Comparison of ENCODE assay signal across 20 cellular contexts in genomic region chr7:22879285-22879684, GRCh38.
"Had no signal": no experiment of that assay in that cellular context is flagged by ENCODE, and none has a peak within 500 bp of the region (broad histone marks: within the 10 kb centered on the region; RNA-seq: fewer than 3 reads in every experiment).

No MANE protein-coding gene starts in this region.

- H3K27ac ChIP-seq: brain microvascular endothelial cell, foreskin keratinocyte, lower lobe of right lung, sigmoid colon, thoracic aorta had no signal

- H3K4me3 ChIP-seq: lower lobe of right lung, sigmoid colon, thoracic aorta had no signal

- H3K27me3 Mint-ChIP-seq: activated CD4-positive, alpha-beta T cell treated with anti-CD3 and anti-CD28 coated beads, Interleukin-2, amount 10 ng/mL, durations not matched to agents 24 days and 14 days; activated CD8-positive, alpha-beta T cell treated with anti-CD3 and anti-CD28 coated beads for 36 hours; activated T-cell treated with anti-CD3 and anti-CD28 coated beads, Interleukin-2, amount 50 U/mL, for 24 hours had no signal

- H3K4me3 Mint-ChIP-seq: activated CD4-positive, alpha-beta T cell treated with anti-CD3 and anti-CD28 coated beads, Interleukin-2, amount 10 ng/mL, durations not matched to agents 24 days and 14 days; activated CD8-positive, alpha-beta T cell treated with anti-CD3 and anti-CD28 coated beads for 36 hours; activated T-cell treated with anti-CD3 and anti-CD28 coated beads, Interleukin-2, amount 50 U/mL, for 24 hours; endodermal cell; natural killer cell; stimulated activated effector memory CD8-positive, alpha-beta T cell treated with anti-CD3 and anti-CD28 coated beads, Interleukin-12 subunit alpha, Interleukin-12 subunit beta, amount 100 ng/mL, for 72 hours had no signal

- H3K27ac Mint-ChIP-seq: activated CD4-positive, alpha-beta T cell treated with anti-CD3 and anti-CD28 coated beads, Interleukin-2, amount 10 ng/mL, durations not matched to agents 24 days and 14 days; activated CD8-positive, alpha-beta T cell treated with anti-CD3 and anti-CD28 coated beads for 36 hours; activated T-cell treated with anti-CD3 and anti-CD28 coated beads, Interleukin-2, amount 50 U/mL, for 24 hours; activated T-helper 2 cell treated with anti-CD3 and anti-CD28 coated beads, Interferon-gamma antibody, Interleukin-2, Interleukin-4, amounts not matched to agents 10 μg/mL and 5 μg/mL and 100 μg/mL, durations not matched to agents 14 hours and 24 hours and 36 hours; stimulated activated effector memory CD8-positive, alpha-beta T cell treated with anti-CD3 and anti-CD28 coated beads, Interleukin-12 subunit alpha, Interleukin-12 subunit beta, amount 100 ng/mL, for 72 hours had no signal

- H3K36me3 Mint-ChIP-seq: natural killer cell; stimulated activated effector memory CD8-positive, alpha-beta T cell treated with anti-CD3 and anti-CD28 coated beads, Interleukin-12 subunit alpha, Interleukin-12 subunit beta, amount 100 ng/mL, for 72 hours had no signal

- H3K9me3 Mint-ChIP-seq: activated CD8-positive, alpha-beta T cell treated with anti-CD3 and anti-CD28 coated beads for 36 hours; activated T-cell treated with anti-CD3 and anti-CD28 coated beads, Interleukin-2, amount 50 U/mL, for 24 hours; activated T-helper 2 cell treated with anti-CD3 and anti-CD28 coated beads, Interferon-gamma antibody, Interleukin-2, Interleukin-4, amounts not matched to agents 10 μg/mL and 5 μg/mL and 100 μg/mL, durations not matched to agents 14 hours and 24 hours and 36 hours; endodermal cell; natural killer cell; stimulated activated effector memory CD8-positive, alpha-beta T cell treated with anti-CD3 and anti-CD28 coated beads, Interleukin-12 subunit alpha, Interleukin-12 subunit beta, amount 100 ng/mL, for 72 hours had no signal

- ATAC-seq: activated CD8-positive, alpha-beta T cell treated with anti-CD3 and anti-CD28 coated beads for 36 hours; foreskin keratinocyte; lower lobe of right lung; natural killer cell; stimulated activated effector memory CD8-positive, alpha-beta T cell treated with anti-CD3 and anti-CD28 coated beads, Interleukin-12 subunit alpha, Interleukin-12 subunit beta, amount 100 ng/mL, for 72 hours had no signal

- H3K27me3 ChIP-seq: brain microvascular endothelial cell, foreskin keratinocyte, sigmoid colon had no signal

- H3K4me1 Mint-ChIP-seq: natural killer cell had no signal

- DNase-seq: activated CD4-positive, alpha-beta T cell treated with anti-CD3 and anti-CD28 coated beads, Interleukin-2, amount 10 ng/mL, durations not matched to agents 24 days and 14 days; activated CD8-positive, alpha-beta T cell treated with anti-CD3 and anti-CD28 coated beads for 36 hours; activated naive CD4-positive, alpha-beta T cell treated with Interleukin-2 at 50 U/mL for 16 hours; activated T-cell treated with anti-CD3 and anti-CD28 coated beads, Interleukin-2, amount 50 U/mL, for 24 hours; aorta; brain microvascular endothelial cell; central memory CD4-positive, alpha-beta T cell; foreskin keratinocyte; hippocampal formation; islet precursor cell; lower lobe of right lung; natural killer cell; nucleus accumbens; posterior cingulate gyrus; sigmoid colon; stimulated activated CD4-positive, alpha-beta T cell treated with anti-CD3 and anti-CD28 coated beads, Interleukin-4, amount 100 ng/mL, for 24 hours had no signal
